ENCODE assay signal across 16 cellular contexts in the genomic region with DNA sequence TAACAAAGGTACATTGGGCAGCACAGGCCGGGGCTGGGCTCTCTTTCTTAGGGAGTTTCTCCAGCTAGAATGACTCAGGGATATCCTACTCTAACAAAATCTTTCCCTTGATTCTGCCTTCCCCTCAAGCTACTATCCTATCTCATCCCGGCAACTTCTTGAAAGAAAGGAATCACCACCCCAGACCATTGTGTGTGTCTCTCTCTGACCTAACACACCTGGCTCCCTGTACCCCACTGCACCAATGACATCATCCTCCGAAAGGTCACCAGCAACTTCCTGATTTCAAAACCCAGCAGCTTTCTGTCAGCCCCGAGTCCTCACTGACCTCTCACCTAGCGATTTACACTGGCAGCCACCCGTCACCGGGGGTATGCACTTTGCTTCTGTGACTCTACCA.
DNase-seq lines count a peak whose midpoint lies in the region; ATAC-seq, FAIRE-seq and TF ChIP-seq lines count a peak whose summit lies in the region.
"Had no signal": no experiment of that assay in that cellular context is flagged by ENCODE, and none has a peak within 500 bp of the region (broad histone marks: within the 10 kb centered on the region; RNA-seq: fewer than 3 reads in every experiment).

No MANE protein-coding gene starts in this region.

- H3K79me2 ChIP-seq in MM.1S (ENCODE audit: low read length) = no peaks in the 10 kb centered on the region

- H3K9me3 ChIP-seq in endodermal cell (ENCODE audit: control insufficient read depth, low read length) = no peaks in the 10 kb centered on the region
- no peaks in the 10 kb centered on the region for H3K9me3 ChIP-seq in upper lobe of right lung
- H3K9me3 ChIP-seq in MM.1S (replicated peaks; ENCODE audit: insufficient read depth, low read length) = no peaks in the 10 kb centered on the region
- H3K9me3 ChIP-seq: A549, transverse colon had no signal

- no peaks in the 10 kb centered on the region for H4K20me1 ChIP-seq in MM.1S (ENCODE audit: insufficient read depth, low read length)

- peaks cover 29% of the 10 kb centered on the region for H3K4me1 Mint-ChIP-seq in activated T-cell treated with anti-CD3 and anti-CD28 coated beads, Interleukin-2, amount 50 U/mL, for 24 hours (ENCODE audit: low read depth)
- H3K4me1 Mint-ChIP-seq in endodermal cell = peaks cover 8% of the 10 kb centered on the region
- H3K4me1 Mint-ChIP-seq: brain had no signal

- H2AFZ ChIP-seq in MM.1S (ENCODE audit: low read length) = no peak overlapping the region

- ATAC-seq in upper lobe of right lung = peak; percentile 25
- ATAC-seq: effector memory CD8-positive, alpha-beta T cell had no signal

- intact Hi-C loops in upper lobe of right lung (cut with DNase I) = no loop called here

- H3K27ac ChIP-seq in endodermal cell (ENCODE audit: low read depth, low read length) (no peak overlapping the region), upper lobe of right lung (no peak overlapping the region), MM.1S (ENCODE audit: low read length) (no peak overlapping the region)
- H3K27ac ChIP-seq: transverse colon had no signal

- H3K9ac ChIP-seq in endodermal cell (ENCODE audit: extremely low read depth, low read length, poor library complexity, severe bottlenecking) (no peak overlapping the region), MM.1S (ENCODE audit: low read length) (no peak overlapping the region)

- H3K9me2 ChIP-seq in MM.1S (replicated peaks; ENCODE audit: insufficient read depth, low read length) = no peaks in the 10 kb centered on the region

- WGBS in endodermal cell (ENCODE audit: insufficient coverage in 1 of 2, insufficient read length in 1 of 2), 2 experiments = 86 to 93% methylated on average over 4 to 7 of the region's 7 CpGs

- FAIRE-seq in RCC 7860 (lab: Jason Lieb, UNC) = no peak
- FAIRE-seq: A549, small intestine had no signal

- TF ChIP-seq CTCF in endodermal cell (conservative IDR thresholded peaks at IDR 0.05) = no peak
- no peak for TF ChIP-seq CTCF in upper lobe of right lung (IDR thresholded peaks at IDR 0.05)
- TF ChIP-seq CTCF in MM.1S (IDR thresholded peaks at IDR 0.05; ENCODE audit: low read length) = no peak

- H3K4me1 ChIP-seq in endodermal cell (ENCODE audit: control insufficient read depth, insufficient read depth, low read length) (no peaks in the 10 kb centered on the region), upper lobe of right lung (no peaks in the 10 kb centered on the region), MM.1S (ENCODE audit: low read length) (no peaks in the 10 kb centered on the region)

- H3K4me3 Mint-ChIP-seq in activated T-cell treated with anti-CD3 and anti-CD28 coated beads, Interleukin-2, amount 50 U/mL, for 24 hours = no peak overlapping the region
- no peak overlapping the region for H3K4me3 Mint-ChIP-seq in endodermal cell
- H3K4me3 Mint-ChIP-seq: brain; effector memory CD8-positive, alpha-beta T cell had no signal

- H3K36me3 ChIP-seq in endodermal cell (ENCODE audit: control insufficient read depth, insufficient read depth, low read length) (no peaks in the 10 kb centered on the region), upper lobe of right lung (no peaks in the 10 kb centered on the region), MM.1S (replicated peaks; ENCODE audit: insufficient read depth, low read length) (no peaks in the 10 kb centered on the region)
- H3K36me3 ChIP-seq: transverse colon had no signal

- no peaks in the 10 kb centered on the region for H3K36me3 Mint-ChIP-seq in activated T-cell treated with anti-CD3 and anti-CD28 coated beads, Interleukin-2, amount 50 U/mL, for 24 hours (ENCODE audit: low read depth)
- H3K36me3 Mint-ChIP-seq in endodermal cell (ENCODE audit: low read depth) = no peaks in the 10 kb centered on the region
- H3K36me3 Mint-ChIP-seq: brain had no signal

- no peaks in the 10 kb centered on the region for H3K27me3 Mint-ChIP-seq in activated T-cell treated with anti-CD3 and anti-CD28 coated beads, Interleukin-2, amount 50 U/mL, for 24 hours
- no peaks in the 10 kb centered on the region for H3K27me3 Mint-ChIP-seq in endodermal cell (ENCODE audit: insufficient read depth)

- no peaks in the 10 kb centered on the region for H3K9me3 Mint-ChIP-seq in activated T-cell treated with anti-CD3 and anti-CD28 coated beads, Interleukin-2, amount 50 U/mL, for 24 hours
- H3K9me3 Mint-ChIP-seq in endodermal cell = peaks cover 2% of the 10 kb centered on the region
- H3K9me3 Mint-ChIP-seq: activated T-helper 2 cell treated with anti-CD3 and anti-CD28 coated beads, Interferon-gamma antibody, Interleukin-2, Interleukin-4, amounts not matched to agents 10 μg/mL and 5 μg/mL and 100 μg/mL, durations not matched to agents 14 hours and 24 hours and 36 hours; effector memory CD8-positive, alpha-beta T cell had no signal

- H3K27me3 ChIP-seq in endodermal cell (ENCODE audit: control insufficient read depth, insufficient read depth, low read length, poor library complexity, severe bottlenecking) (no peaks in the 10 kb centered on the region), upper lobe of right lung (no peaks in the 10 kb centered on the region), MM.1S (replicated peaks; ENCODE audit: insufficient read depth, low read length) (no peaks in the 10 kb centered on the region)
- H3K27me3 ChIP-seq: transverse colon had no signal

- H3F3A ChIP-seq in MM.1S (ENCODE audit: insufficient read depth, low read length) = no peaks in the 10 kb centered on the region

- no peak overlapping the region for H3K4me2 ChIP-seq in MM.1S (ENCODE audit: low read depth, low read length)
- H3K4me2 ChIP-seq: A549 had no signal

- H3K4me3 ChIP-seq in endodermal cell (ENCODE audit: low read length) (no peak overlapping the region), upper lobe of right lung (no peak overlapping the region), MM.1S (ENCODE audit: low read length) (no peak overlapping the region)
- H3K4me3 ChIP-seq: A549, transverse colon had no signal

- DNase-seq in activated T-cell treated with anti-CD3 and anti-CD28 coated beads, Interleukin-2, amount 50 U/mL, for 24 hours = no peak
- DNase-seq in activated T-cell treated with anti-CD3 and anti-CD28 coated beads, Interleukin-2, amount 50 U/mL, for 1 hour = no peak
- DNase-seq in NOMO-1 (lab: John Stamatoyannopoulos, UW; ENCODE audit: unreplicated experiment in 2 of 2) = peak; percentile 15 to 33
- DNase-seq in endodermal cell = peak; percentile 52
- no peak for DNase-seq in upper lobe of right lung
- no peak for DNase-seq in putamen (ENCODE audit: low spot score)
- DNase-seq in RCC 7860 (ENCODE audit: low spot score) = no peak
- DNase-seq in MM.1S = no peak
- DNase-seq: DMS153; effector memory CD8-positive, alpha-beta T cell; NCI-H1417 treated with DMSO at 0.1 percent for 48 hours; small intestine; transverse colon had no signal

- H3K27ac Mint-ChIP-seq in activated T-cell treated with anti-CD3 and anti-CD28 coated beads, Interleukin-2, amount 50 U/mL, for 24 hours = peak overlapping the region; percentile 17
- H3K27ac Mint-ChIP-seq in endodermal cell = peak overlapping the region; percentile 15
- H3K27ac Mint-ChIP-seq: activated T-helper 2 cell treated with anti-CD3 and anti-CD28 coated beads, Interferon-gamma antibody, Interleukin-2, Interleukin-4, amounts not matched to agents 10 μg/mL and 5 μg/mL and 100 μg/mL, durations not matched to agents 14 hours and 24 hours and 36 hours; brain; effector memory CD8-positive, alpha-beta T cell had no signal

Comparison
In these comparisons a context has a peak if more than half of its experiments do, and no peak if none do; other contexts are left out.
1. DNase-seq: peak in NOMO-1 (2 of 2) and endodermal cell (single experiment); none in activated T-cell treated with anti-CD3 and anti-CD28 coated beads, Interleukin-2, amount 50 U/mL, for 24 hours (single experiment), activated T-cell treated with anti-CD3 and anti-CD28 coated beads, Interleukin-2, amount 50 U/mL, for 1 hour (single experiment), upper lobe of right lung (single experiment), putamen (single experiment), RCC 7860 (single experiment) and MM.1S (single experiment).